In genomic region chr11:124875943-124876817, GRCh38 we compare ENCODE assay signal across 8 cellular contexts. TPM values are rescaled to one million over a fixed set of nuclear protein-coding genes. Genes with fewer than 3 reads are reported as not detected.
DNase-seq lines count a peak whose midpoint lies in the region; ATAC-seq and TF ChIP-seq lines count a peak whose summit lies in the region.

No MANE protein-coding gene starts in this region.

- peaks cover 25% of the 10 kb centered on the region for H3K27me3 Mint-ChIP-seq in activated CD8-positive, alpha-beta T cell treated with anti-CD3 and anti-CD28 coated beads for 36 hours

- ATAC-seq in GM19025 (IDR thresholded peaks at IDR 0.05; ENCODE audit: low read depth, unreplicated experiment) (peak; percentile 92), HG03280 (IDR thresholded peaks at IDR 0.05; ENCODE audit: unreplicated experiment) (peak; percentile 91)
- ATAC-seq in activated CD8-positive, alpha-beta T cell treated with anti-CD3 and anti-CD28 coated beads for 36 hours, result peak; percentile 94

- H3K36me3 Mint-ChIP-seq in activated CD8-positive, alpha-beta T cell treated with anti-CD3 and anti-CD28 coated beads for 36 hours (ENCODE audit: low read depth), result no peaks in the 10 kb centered on the region

- peak overlapping the region; percentile 83 for H3K4me3 Mint-ChIP-seq in activated CD8-positive, alpha-beta T cell treated with anti-CD3 and anti-CD28 coated beads for 36 hours

- TF ChIP-seq CTCF in activated CD8-positive, alpha-beta T cell treated with anti-CD3 and anti-CD28 coated beads for 36 hours (IDR thresholded peaks at IDR 0.05), result peak; percentile 80

- POLR2A ChIA-PET in activated CD8-positive, alpha-beta T cell treated with anti-CD3 and anti-CD28 coated beads for 36 hours (lab: Charles Lee), result interaction anchor here (1.0 to 1.2 kb wide), 3 partner anchors 76 to 203 kb away, joined by 3 to 5 read pairs (median 3); partner anchors contain the start of genes CCDC15, MSANTD2, SIAE and SPA17

- H3K9me3 Mint-ChIP-seq in activated CD8-positive, alpha-beta T cell treated with anti-CD3 and anti-CD28 coated beads for 36 hours, result no peaks in the 10 kb centered on the region

- intact Hi-C loops in activated CD8-positive, alpha-beta T cell treated with anti-CD3 and anti-CD28 coated beads for 36 hours (cut with micrococcal nuclease), result loop anchor here (2.0 kb wide), 1 partner anchor 77 kb away; no protein-coding TSS in a partner anchor

- CTCF ChIA-PET in activated CD8-positive, alpha-beta T cell treated with anti-CD3 and anti-CD28 coated beads for 36 hours (lab: Charles Lee), result interaction anchor here (0.6 to 1.8 kb wide), 38 partner anchors 9 to 266 kb away, joined by 3 to 24 read pairs (median 4); partner anchors contain the start of genes CCDC15, HEPN1, ROBO3 and TMEM218

- DNase-seq in AML-193 (lab: John Stamatoyannopoulos, UW), result peak; percentile 73 to 79
- peak; percentile 88 for DNase-seq in NCI-H774 (lab: John Stamatoyannopoulos, UW)
- peak; percentile 91 for DNase-seq in activated CD8-positive, alpha-beta T cell treated with anti-CD3 and anti-CD28 coated beads for 36 hours
- peak; percentile 59 for DNase-seq in effector CD4-positive, alpha-beta T cell
- peak; percentile 92 for DNase-seq in medulla oblongata (ENCODE audit: extremely low spot score)
- peak; percentile 54 to 66 (median 66) for DNase-seq in stimulated activated CD4-positive, alpha-beta T cell treated with anti-CD3 and anti-CD28 coated beads, TNF-alpha, amount 100 ng/mL, for 4 hours (ENCODE audit: low read depth in 3 of 3)

- H3K4me1 Mint-ChIP-seq in activated CD8-positive, alpha-beta T cell treated with anti-CD3 and anti-CD28 coated beads for 36 hours (ENCODE audit: low read depth), result peaks cover 16% of the 10 kb centered on the region

- H3K27ac Mint-ChIP-seq in activated CD8-positive, alpha-beta T cell treated with anti-CD3 and anti-CD28 coated beads for 36 hours, result peak overlapping the region; percentile 91

RNA-seq across cellular contexts. Expression of gene ROBO3, which starts 10.9 kb away (rescaled TPM):
- total RNA-seq in activated CD8-positive, alpha-beta T cell treated with anti-CD3 and anti-CD28 coated beads for 36 hours, result 10 to 100 TPM; 17.6 to 18.4 TPM

RNA-seq across cellular contexts. Expression of gene ROBO4, which starts 21.5 kb away (rescaled TPM):
- total RNA-seq in activated CD8-positive, alpha-beta T cell treated with anti-CD3 and anti-CD28 coated beads for 36 hours, result not detected

RNA-seq across cellular contexts. Expression of gene HEPN1, which starts 42.9 kb away (rescaled TPM):
- not detected for total RNA-seq in activated CD8-positive, alpha-beta T cell treated with anti-CD3 and anti-CD28 coated beads for 36 hours

RNA-seq across cellular contexts. Expression of gene HEPACAM, which starts 59.7 kb away (rescaled TPM):
- under 1 TPM in 1 of 2 experiments, not detected in 1; 0.11 TPM for total RNA-seq in activated CD8-positive, alpha-beta T cell treated with anti-CD3 and anti-CD28 coated beads for 36 hours

Comparison
In these comparisons a context has a peak if more than half of its experiments do, and no peak if none do; other contexts are left out.
1. Peak in every context shown above with its lines: DNase-seq and ATAC-seq.